Comparison of ENCODE assay signal across 2 cellular contexts in genomic region chr4:120057416-120057815, GRCh38.
TF ChIP-seq lines count a peak whose summit lies in the region.

No MANE protein-coding gene starts in this region.

TF ChIP-seq in IMR-90, 13 proteins besides CTCF, POLR2A, EP300 and RAD21:
- TF ChIP-seq CHD1 (IDR thresholded peaks at IDR 0.05; ENCODE audit: low read depth, low read length), result no peak
- TF ChIP-seq MXI1 (IDR thresholded peaks at IDR 0.05; ENCODE audit: borderline replicate concordance, low read depth, low read length), result no peak
- TF ChIP-seq RFX5 (IDR thresholded peaks at IDR 0.05; ENCODE audit: low read depth, low read length), result no peak
- no peak for TF ChIP-seq MAZ (IDR thresholded peaks at IDR 0.05; ENCODE audit: borderline replicate concordance, low read depth, low read length)

TF ChIP-seq in GM12878, 131 proteins besides CTCF, POLR2A, EP300 and RAD21:
- TF ChIP-seq ATF7 (IDR thresholded peaks at IDR 0.05; ENCODE audit: low read depth), result no peak
- no peak for TF ChIP-seq BCL11A (IDR thresholded peaks at IDR 0.05; ENCODE audit: low read depth, low read length)
- no peak for TF ChIP-seq KLF5 (IDR thresholded peaks at IDR 0.05; ENCODE audit: partially characterized antibody)
- TF ChIP-seq GABPA (IDR thresholded peaks at IDR 0.05; ENCODE audit: low read depth), result no peak
